ENCODE assay signal across 28 cellular contexts in genomic region chr10:125989791-125990190, GRCh38.
"Had no signal": no experiment of that assay in that cellular context is flagged by ENCODE, and none has a peak within 500 bp of the region (broad histone marks: within the 10 kb centered on the region; RNA-seq: fewer than 3 reads in every experiment).

No MANE protein-coding gene starts in this region.

- H3K9me3 Mint-ChIP-seq: stimulated activated effector memory CD8-positive, alpha-beta T cell treated with anti-CD3 and anti-CD28 coated beads, Interleukin-12 subunit alpha, Interleukin-12 subunit beta, amount 100 ng/mL, for 72 hours; stimulated activated memory B cell treated with anti-CD40 and anti-IgM and Interleukin-4, amounts not matched to agents 10 μg/mL and 1 μg/mL and 100 μg/mL, for 72 hours; stimulated activated naive CD8-positive, alpha-beta T cell treated with anti-CD3 and anti-CD28 coated beads, Interleukin-15, Interleukin-2, amounts not matched to agents 100 ng/mL and 50 ng/mL, for 24 hours; type B pancreatic cell had no signal

- H3K27ac Mint-ChIP-seq: stimulated activated effector memory CD8-positive, alpha-beta T cell treated with anti-CD3 and anti-CD28 coated beads, Interleukin-12 subunit alpha, Interleukin-12 subunit beta, amount 100 ng/mL, for 72 hours; stimulated activated memory B cell treated with anti-CD40 and anti-IgM and Interleukin-4, amounts not matched to agents 10 μg/mL and 1 μg/mL and 100 μg/mL, for 72 hours; stimulated activated naive B cell treated with anti-CD40 and anti-IgM and Interleukin-4, amounts not matched to agents 10 μg/mL and 1 μg/mL and 100 μg/mL, for 72 hours; stimulated activated naive CD8-positive, alpha-beta T cell treated with anti-CD3 and anti-CD28 coated beads, Interleukin-15, amount 100 ng/mL, for 72 hours; stimulated activated naive CD8-positive, alpha-beta T cell treated with anti-CD3 and anti-CD28 coated beads, Interleukin-15, Interleukin-2, amounts not matched to agents 100 ng/mL and 50 ng/mL, for 24 hours; type B pancreatic cell had no signal

- H3K4me1 Mint-ChIP-seq: stimulated activated effector memory CD8-positive, alpha-beta T cell treated with anti-CD3 and anti-CD28 coated beads, Interleukin-12 subunit alpha, Interleukin-12 subunit beta, amount 100 ng/mL, for 72 hours; stimulated activated naive B cell treated with anti-CD40 and anti-IgM and Interleukin-4, amounts not matched to agents 10 μg/mL and 1 μg/mL and 100 μg/mL, for 72 hours; stimulated activated naive CD8-positive, alpha-beta T cell treated with anti-CD3 and anti-CD28 coated beads, Interleukin-15, amount 100 ng/mL, for 72 hours had no signal

- H3K27ac ChIP-seq: stomach, suprapubic skin, testis, thoracic aorta, thyroid gland, tibial artery, tibial nerve, transverse colon, upper lobe of left lung, upper lobe of right lung, uterus, vagina had no signal

- H3K4me1 ChIP-seq: suprapubic skin, testis, thyroid gland, tibial artery, tibial nerve, transverse colon, upper lobe of left lung, upper lobe of right lung, uterus, vagina had no signal

- DNase-seq: stimulated activated CD4-positive, alpha-beta T cell treated with anti-CD3 and anti-CD28 coated beads, Interleukin-2, amount 100 ng/mL, for 48 hours; stimulated activated CD4-positive, alpha-beta T cell treated with anti-CD3 and anti-CD28 coated beads, Interleukin-4, amount 100 ng/mL, for 1 hour; stimulated activated CD4-positive, alpha-beta T cell treated with anti-CD3 and anti-CD28 coated beads, Interleukin-4, amount 100 ng/mL, for 24 hours; stimulated activated CD4-positive, alpha-beta T cell treated with anti-CD3 and anti-CD28 coated beads, Interleukin-4, amount 100 ng/mL, for 4 hours; stimulated activated CD8-positive, alpha-beta memory T cell treated with anti-CD3 and anti-CD28 coated beads, Interleukin-4, amount 100 ng/mL, for 48 hours; stimulated activated naive B cell treated with anti-CD40 and anti-IgM and Interleukin-4, amounts not matched to agents 10 μg/mL and 1 μg/mL and 100 μg/mL, for 72 hours; stimulated activated naive CD4-positive, alpha-beta T cell; stimulated activated naive CD4-positive, alpha-beta T cell treated with Interleukin-2 at 50 U/mL for 16 hours; stimulated activated naive CD8-positive, alpha-beta T cell treated with anti-CD3 and anti-CD28 coated beads, Interleukin-15, amount 100 ng/mL, for 72 hours; stimulated activated naive CD8-positive, alpha-beta T cell treated with anti-CD3 and anti-CD28 coated beads, Interleukin-15, Interleukin-2, amounts not matched to agents 100 U/mL and 50 U/mL, for 24 hours; stomach; substantia nigra; testis; thyroid gland; tibial artery; transverse colon; trophoblast cell; upper lobe of left lung; upper lobe of right lung; uterus had no signal

- H3K4me3 Mint-ChIP-seq: stimulated activated effector memory CD8-positive, alpha-beta T cell treated with anti-CD3 and anti-CD28 coated beads, Interleukin-12 subunit alpha, Interleukin-12 subunit beta, amount 100 ng/mL, for 72 hours; stimulated activated memory B cell treated with anti-CD40 and anti-IgM and Interleukin-4, amounts not matched to agents 10 μg/mL and 1 μg/mL and 100 μg/mL, for 72 hours; stimulated activated naive B cell treated with anti-CD40 and anti-IgM and Interleukin-4, amounts not matched to agents 10 μg/mL and 1 μg/mL and 100 μg/mL, for 72 hours; stimulated activated naive CD8-positive, alpha-beta T cell treated with anti-CD3 and anti-CD28 coated beads, Interleukin-15, amount 100 ng/mL, for 72 hours; stimulated activated naive CD8-positive, alpha-beta T cell treated with anti-CD3 and anti-CD28 coated beads, Interleukin-15, Interleukin-2, amounts not matched to agents 100 ng/mL and 50 ng/mL, for 24 hours; type B pancreatic cell had no signal

- H3K27me3 ChIP-seq: stomach, suprapubic skin, testis, thyroid gland, tibial artery, tibial nerve, transverse colon, upper lobe of left lung, upper lobe of right lung, uterus, vagina had no signal

- H3K36me3 Mint-ChIP-seq: stimulated activated effector memory CD8-positive, alpha-beta T cell treated with anti-CD3 and anti-CD28 coated beads, Interleukin-12 subunit alpha, Interleukin-12 subunit beta, amount 100 ng/mL, for 72 hours had no signal

- H3K27me3 Mint-ChIP-seq: stimulated activated memory B cell treated with anti-CD40 and anti-IgM and Interleukin-4, amounts not matched to agents 10 μg/mL and 1 μg/mL and 100 μg/mL, for 72 hours; stimulated activated naive B cell treated with anti-CD40 and anti-IgM and Interleukin-4, amounts not matched to agents 10 μg/mL and 1 μg/mL and 100 μg/mL, for 72 hours; stimulated activated naive CD8-positive, alpha-beta T cell treated with anti-CD3 and anti-CD28 coated beads, Interleukin-15, amount 100 ng/mL, for 72 hours; stimulated activated naive CD8-positive, alpha-beta T cell treated with anti-CD3 and anti-CD28 coated beads, Interleukin-15, Interleukin-2, amounts not matched to agents 100 ng/mL and 50 ng/mL, for 24 hours; type B pancreatic cell had no signal

- H3K9me3 ChIP-seq: stomach, suprapubic skin, testis, thoracic aorta, thyroid gland, tibial artery, tibial nerve, transverse colon, upper lobe of left lung, upper lobe of right lung, uterus, vagina had no signal

- H3K36me3 ChIP-seq: suprapubic skin, thoracic aorta, thyroid gland, tibial artery, tibial nerve, transverse colon, upper lobe of left lung, upper lobe of right lung, uterus, vagina had no signal

- H3K4me3 ChIP-seq: stomach, suprapubic skin, testis, thoracic aorta, thyroid gland, tibial artery, tibial nerve, transverse colon, upper lobe of left lung, upper lobe of right lung, uterus, vagina had no signal
